In genomic region chr2:30456106-30456505, GRCh38 we compare ENCODE assay signal across 29 cellular contexts. TPM values are rescaled to one million over a fixed set of nuclear protein-coding genes. Genes with fewer than 3 reads are reported as not detected.
DNase-seq lines count a peak whose midpoint lies in the region; ATAC-seq and TF ChIP-seq lines count a peak whose summit lies in the region.
"Had no signal": no experiment of that assay in that cellular context is flagged by ENCODE, and none has a peak within 500 bp of the region (broad histone marks: within the 10 kb centered on the region; RNA-seq: fewer than 3 reads in every experiment).

No MANE protein-coding gene starts in this region.

- no peak for ATAC-seq in HG02981 (IDR thresholded peaks at IDR 0.05; ENCODE audit: unreplicated experiment)
- ATAC-seq: effector memory CD8-positive, alpha-beta T cell; left lung; T-cell had no signal

- no peaks in the 10 kb centered on the region for H3K9me3 Mint-ChIP-seq in Caco-2 (ENCODE audit: unreplicated experiment)
- H3K9me3 Mint-ChIP-seq: effector memory CD8-positive, alpha-beta T cell; HFFc6 had no signal

- no TSS peak for BruUV-seq in Caco-2 (replicated peaks; lab: Mats Ljungman, UMichigan)

- intact Hi-C loops in Caco-2 (cut with micrococcal nuclease; ENCODE audit: unreplicated experiment), result no loop called here

- no peaks in the 10 kb centered on the region for H3K9me3 ChIP-seq in Caco-2
- H3K9me3 ChIP-seq: BLaER1, left lung, stomach had no signal

- peaks cover 46% of the 10 kb centered on the region for H3K4me1 Mint-ChIP-seq in Caco-2 (ENCODE audit: low read depth, unreplicated experiment)

- no peak overlapping the region for H3K4me3 ChIP-seq in Caco-2 (ENCODE audit: low read depth, low read length)
- H3K4me3 ChIP-seq: BLaER1, left lung, smooth muscle cell, stomach had no signal

- CTCF ChIA-PET in Caco-2 (lab: Charles Lee), result no interaction called here

- H3K27me3 Mint-ChIP-seq in Caco-2 (ENCODE audit: insufficient read depth, unreplicated experiment), result no peaks in the 10 kb centered on the region
- H3K27me3 Mint-ChIP-seq: effector memory CD8-positive, alpha-beta T cell; IgD-negative memory B cell; T-cell had no signal

- H3K36me3 Mint-ChIP-seq in Caco-2 (ENCODE audit: insufficient read depth, unreplicated experiment), result peaks cover 8% of the 10 kb centered on the region

- POLR2A ChIA-PET in Caco-2 (lab: Charles Lee), result no interaction called here

- in situ Hi-C loops in G401 (cut with HindIII; ENCODE audit: low sequenced_read_pairs), result no loop called here

- peaks cover 1% of the 10 kb centered on the region for H3K36me3 ChIP-seq in Caco-2 (ENCODE audit: control insufficient read depth, insufficient read depth, low read length)
- H3K36me3 ChIP-seq: left lung, stomach had no signal

- peak overlapping the region; percentile 63 for H3K27ac Mint-ChIP-seq in Caco-2 (ENCODE audit: unreplicated experiment)
- H3K27ac Mint-ChIP-seq: HFFc6, T-cell had no signal

- DNase-seq in CD1c-positive myeloid dendritic cell (ENCODE audit: extremely low spot score) (peak; percentile 40), Caco-2 (no peak), NCI-H2171 treated with DMSO at 0.1 percent for 48 hours (lab: John Stamatoyannopoulos, UW) (peak; percentile 68), iPS-NIHi7 (ENCODE audit: extremely low spot score) (peak; percentile 14), NCI-H1694 treated with DMSO at 0.1 percent for 48 hours (lab: John Stamatoyannopoulos, UW) (no peak), G401 (ENCODE audit: low spot score) (no peak)
- DNase-seq: activated CD4-positive, alpha-beta T cell treated with anti-CD3 and anti-CD28 coated beads, Interleukin-2, amount 50 U/mL, for 1 hour; activated gamma-delta T cell treated with Interleukin-2 at 50 U/mL for 16 hours; activated T-cell treated with anti-CD3 and anti-CD28 coated beads, Interleukin-2, amount 50 U/mL, for 1 hour; central memory CD4-positive, alpha-beta T cell; COR-L47; cortex of kidney; DMS79 treated with DMSO at 0.1 percent for 48 hours; effector memory CD8-positive, alpha-beta T cell; GF-D8; GOT3; HFFc6; left lung; NCI-H1105 treated with DMSO at 0.1 percent for 48 hours; NCI-H2029; NCI-H345; RPMI8226; stimulated activated CD4-positive, alpha-beta T cell treated with anti-CD3 and anti-CD28 coated beads, Interleukin-1b, Interleukin-23, amount 100 ng/mL, for 48 hours; stomach; T-cell had no signal

- no peak for TF ChIP-seq CTCF in Caco-2 (IDR thresholded peaks at IDR 0.05; ENCODE audit: insufficient read depth in 1 of 2, low read depth in 1 of 2, low read length in 1 of 2, severe bottlenecking in 1 of 2, unreplicated experiment in 1 of 2)

- no peak overlapping the region for H3K4me3 Mint-ChIP-seq in Caco-2 (ENCODE audit: unreplicated experiment)
- H3K4me3 Mint-ChIP-seq: effector memory CD8-positive, alpha-beta T cell; HFFc6 had no signal

- H3K27me3 ChIP-seq in Caco-2 (replicated peaks; ENCODE audit: control insufficient read depth, insufficient read depth, low read length), result no peaks in the 10 kb centered on the region
- H3K27me3 ChIP-seq: BLaER1, left lung, stomach had no signal

- H3K4me1 ChIP-seq in Caco-2, result peaks cover 43% of the 10 kb centered on the region
- H3K4me1 ChIP-seq: BLaER1, left lung had no signal

RNA-seq across cellular contexts. Expression of gene LCLAT1, which starts 9.1 kb away (rescaled TPM):
- total RNA-seq in Caco-2 (2022), result 52.2 and 55.8 TPM in 2 replicates
- total RNA-seq in G401 (2014; rRNA removed; shearing (Covaris generic)), result 6.7 and 41.8 TPM in 2 replicates

Comparison
In these comparisons a context has a peak if more than half of its experiments do, and no peak if none do; other contexts are left out.
1. DNase-seq: peak in CD1c-positive myeloid dendritic cell (single experiment), NCI-H2171 treated with DMSO at 0.1 percent for 48 hours (single experiment) and iPS-NIHi7 (single experiment); none in Caco-2 (0 of 2), NCI-H1694 treated with DMSO at 0.1 percent for 48 hours (single experiment) and G401 (single experiment).